ENCODE assay signal across 8 cellular contexts in genomic region chr14:77124345-77125274, GRCh38. TPM values are rescaled to one million over a fixed set of nuclear protein-coding genes. Genes with fewer than 3 reads are reported as not detected.
DNase-seq lines count a peak whose midpoint lies in the region; ATAC-seq, FAIRE-seq and TF ChIP-seq lines count a peak whose summit lies in the region.

No MANE protein-coding gene starts in this region.

- H3K9me3 Mint-ChIP-seq in CD8-positive, alpha-beta T cell: no peaks in the 10 kb centered on the region

- peaks cover 8% of the 10 kb centered on the region for H3K27me3 ChIP-seq in CD8-positive, alpha-beta T cell (ENCODE audit: insufficient read depth, low read length)

- POLR2A ChIA-PET in CD8-positive, alpha-beta T cell (lab: Charles Lee): interaction anchor here (1.0 to 1.2 kb wide), 2 partner anchors 80 to 95 kb away, joined by 3 to 4 read pairs; no protein-coding TSS in a partner anchor

- TF ChIP-seq CTCF in CD8-positive, alpha-beta T cell (IDR thresholded peaks at IDR 0.05): peak; percentile 63

- no peaks in the 10 kb centered on the region for H3K36me3 ChIP-seq in CD8-positive, alpha-beta T cell (ENCODE audit: insufficient read depth, low read length)

- FAIRE-seq in HTR-8/SVneo (lab: Jason Lieb, UNC): peak; percentile 69

- peak overlapping the region; percentile 80 for H3K27ac Mint-ChIP-seq in CD8-positive, alpha-beta T cell

- H3K4me1 Mint-ChIP-seq in CD8-positive, alpha-beta T cell (ENCODE audit: low read depth): peaks cover 48% of the 10 kb centered on the region

- H3K4me3 Mint-ChIP-seq in CD8-positive, alpha-beta T cell: peak overlapping the region; percentile 81

- H3K9me3 ChIP-seq in CD8-positive, alpha-beta T cell (ENCODE audit: low read length): no peaks in the 10 kb centered on the region

- peak overlapping the region; percentile 63 for H3K4me3 ChIP-seq in CD8-positive, alpha-beta T cell (ENCODE audit: low read depth, low read length)

- DNase-seq in CD8-positive, alpha-beta T cell: peak; percentile 25 to 83 (median 55)
- DNase-seq in HTR-8/SVneo (ENCODE audit: insufficient read length, low spot score) (no peak), cerebellum (ENCODE audit: low spot score) (peak; percentile 76), left kidney (ENCODE audit: low read depth, low spot score) (peak; percentile 79)
- peak; percentile 45 for DNase-seq in stimulated activated CD4-positive, alpha-beta T cell treated with anti-CD3 and anti-CD28 coated beads, Interleukin-1b, Interleukin-23, amount 100 ng/mL, for 48 hours

- H3K36me3 Mint-ChIP-seq in CD8-positive, alpha-beta T cell: peaks cover 7% of the 10 kb centered on the region

- peak; percentile 79 for ATAC-seq in CD8-positive, alpha-beta T cell
- peak; percentile 66 to 73 for ATAC-seq in activated CD4-positive, CD25-positive, alpha-beta regulatory T cell treated with anti-CD3 and anti-CD28 coated beads, Interleukin-2, amount 50 U/mL, for 24 hours
- ATAC-seq in HG03025 (IDR thresholded peaks at IDR 0.05; ENCODE audit: low FRiP score, unreplicated experiment) (no peak), GM21367 (IDR thresholded peaks at IDR 0.05; ENCODE audit: unreplicated experiment) (no peak)

- peaks cover 30% of the 10 kb centered on the region for H3K27me3 Mint-ChIP-seq in CD8-positive, alpha-beta T cell (ENCODE audit: low read depth)

- no peak overlapping the region for H3K27ac ChIP-seq in CD8-positive, alpha-beta T cell (ENCODE audit: low read depth, low read length)

- CTCF ChIA-PET in CD8-positive, alpha-beta T cell (lab: Charles Lee): interaction anchor here (0.9 to 2.6 kb wide), 14 partner anchors 8 to 414 kb away, joined by 3 to 23 read pairs (median 6); no protein-coding TSS in a partner anchor

- intact Hi-C loops in CD8-positive, alpha-beta T cell (cut with DNase I, micrococcal nuclease): loop anchor here (1.0 to 2.0 kb wide), 4 partner anchors 16 to 252 kb away; no protein-coding TSS in a partner anchor

- H3K4me1 ChIP-seq in CD8-positive, alpha-beta T cell (ENCODE audit: insufficient read depth, low read length): peaks cover 23% of the 10 kb centered on the region

RNA-seq across cellular contexts. Expression of gene ZDHHC22, which starts 17.0 kb away (rescaled TPM):
- not detected for total RNA-seq in CD8-positive, alpha-beta T cell
- total RNA-seq in cerebellum: 9.8 TPM

RNA-seq across cellular contexts. Expression of gene CIPC, which starts 26.6 kb away (rescaled TPM):
- 1 to 10 TPM; 6.0 to 6.3 TPM for total RNA-seq in CD8-positive, alpha-beta T cell
- 40.9 TPM for total RNA-seq in cerebellum

RNA-seq across cellular contexts. Expression of gene TMEM63C, which starts 57.0 kb away (rescaled TPM):
- total RNA-seq in CD8-positive, alpha-beta T cell: under 1 TPM; 0.47 to 0.71 TPM
- total RNA-seq in cerebellum: 16.9 TPM

Comparison
In these comparisons a context has a peak if more than half of its experiments do, and no peak if none do; other contexts are left out.
1. ATAC-seq: peak in CD8-positive, alpha-beta T cell (single experiment) and activated CD4-positive, CD25-positive, alpha-beta regulatory T cell treated with anti-CD3 and anti-CD28 coated beads, Interleukin-2, amount 50 U/mL, for 24 hours (2 of 2); none in HG03025 (single experiment) and GM21367 (single experiment).
2. RNA of gene ZDHHC22, which starts 17.0 kb away (total RNA-seq): 9.8 TPM in cerebellum (single experiment); not detected in CD8-positive, alpha-beta T cell; every median in the first group is over 10 times any median in the second.
3. RNA of gene TMEM63C, which starts 57.0 kb away (total RNA-seq): 16.9 TPM in cerebellum (single experiment); 0.47 to 0.71 TPM in CD8-positive, alpha-beta T cell; every median in the first group is over 10 times any median in the second.